29 cellular contexts compared by ENCODE assay signal in genomic region chr18:27143580-27144287, GRCh38. TPM values are rescaled to one million over a fixed set of nuclear protein-coding genes. Genes with fewer than 3 reads are reported as not detected.
DNase-seq lines count a peak whose midpoint lies in the region; ATAC-seq and TF ChIP-seq lines count a peak whose summit lies in the region.
"Had no signal": no experiment of that assay in that cellular context is flagged by ENCODE, and none has a peak within 500 bp of the region (broad histone marks: within the 10 kb centered on the region; RNA-seq: fewer than 3 reads in every experiment).

No MANE protein-coding gene starts in this region.

- 0 out of 2 replicates have a peak overlapping the region, but pooled peaks have one; percentile 54 for H3K4me2 ChIP-seq in GM23338
- H3K4me2 ChIP-seq in hepatocyte: peak overlapping the region; percentile 61
- H3K4me2 ChIP-seq: BLaER1 treated with 17β-estradiol and CSF1 and Interleukin-3, amounts not matched to agents 10 nM and 100 nM had no signal

- H2AFZ ChIP-seq in GM23338 (no peak overlapping the region), hepatocyte (no peak overlapping the region)

- H3K4me3 ChIP-seq in GM23338 (no peak overlapping the region), hepatocyte (no peak overlapping the region), lower leg skin (ENCODE audit: low read depth, poor library complexity, severe bottlenecking) (no peak overlapping the region)
- H3K4me3 ChIP-seq: BLaER1 treated with 17β-estradiol and CSF1 and Interleukin-3, amounts not matched to agents 10 nM and 100 nM; SJSA1; spleen; uterus had no signal

- no peak for TF ChIP-seq POLR2A in lower leg skin (IDR thresholded peaks at IDR 0.05)

- intact Hi-C loops in lower leg skin (cut with DNase I; ENCODE audit: low total_unique reads): no loop called here

- H3K27me3 Mint-ChIP-seq in GM23338 (ENCODE audit: insufficient read depth, low read depth, poor library complexity) (no peaks in the 10 kb centered on the region), progenitor cell of endocrine pancreas (no peaks in the 10 kb centered on the region), mesothelial cell of epicardium (ENCODE audit: low read depth) (no peaks in the 10 kb centered on the region)
- H3K27me3 Mint-ChIP-seq: activated CD4-positive, alpha-beta memory T cell treated with anti-CD3 and anti-CD28 coated beads for 36 hours; activated naive CD8-positive, alpha-beta T cell treated with anti-CD3 and anti-CD28 coated beads, Interleukin-2, amount 50 U/mL, for 24 hours; naive B cell; T-cell had no signal

- H3K4me1 Mint-ChIP-seq in GM23338: peaks cover 2% of the 10 kb centered on the region; the same call in 2 of the 3 replicates
- H3K4me1 Mint-ChIP-seq in progenitor cell of endocrine pancreas (ENCODE audit: low read depth): peaks cover 32% of the 10 kb centered on the region
- peaks cover 7% of the 10 kb centered on the region for H3K4me1 Mint-ChIP-seq in mesothelial cell of epicardium
- H3K4me1 Mint-ChIP-seq: activated naive CD8-positive, alpha-beta T cell treated with anti-CD3 and anti-CD28 coated beads, Interleukin-2, amount 50 U/mL, for 24 hours; brain; naive B cell; stimulated activated effector memory CD8-positive, alpha-beta T cell treated with anti-CD3 and anti-CD28 coated beads, Interleukin-12 subunit alpha, Interleukin-12 subunit beta, amount 100 ng/mL, for 72 hours; T-cell had no signal

- WGBS in hepatocyte (ENCODE audit: low lambda C conversion rate, missing lambda C conversion rate): 42% methylated on average over 10 of the region's 10 CpGs
- 56 to 62% methylated on average over 10 of the region's 10 CpGs for WGBS in lower leg skin, 2 donors

- H3K4me1 ChIP-seq in GM23338 (ENCODE audit: insufficient read depth): peaks cover 12% of the 10 kb centered on the region; the same call in 1 of the 2 replicates
- peaks cover 17% of the 10 kb centered on the region for H3K4me1 ChIP-seq in hepatocyte (ENCODE audit: insufficient read depth)
- H3K4me1 ChIP-seq: BLaER1 treated with 17β-estradiol and CSF1 and Interleukin-3, amounts not matched to agents 10 nM and 100 nM; SJSA1; spleen; uterus had no signal

- peaks cover 9% of the 10 kb centered on the region; the same call in 2 of the 3 replicates for H3K9me3 Mint-ChIP-seq in GM23338
- peaks cover 4% of the 10 kb centered on the region for H3K9me3 Mint-ChIP-seq in progenitor cell of endocrine pancreas (ENCODE audit: low read depth)
- H3K9me3 Mint-ChIP-seq in mesothelial cell of epicardium: peaks cover 7% of the 10 kb centered on the region

- no peaks in the 10 kb centered on the region for H3K79me2 ChIP-seq in GM23338 (replicated peaks; ENCODE audit: insufficient read depth)
- H3K79me2 ChIP-seq in hepatocyte: peaks cover 28% of the 10 kb centered on the region

- TF ChIP-seq CTCF in GM23338 (conservative IDR thresholded peaks at IDR 0.05; ENCODE audit: low read depth in 2 of 2) (no peak), hepatocyte (IDR thresholded peaks at IDR 0.05; ENCODE audit: poor library complexity) (no peak), progenitor cell of endocrine pancreas (IDR thresholded peaks at IDR 0.05; ENCODE audit: unreplicated experiment) (no peak), lower leg skin (IDR thresholded peaks at IDR 0.05) (no peak), mesothelial cell of epicardium (IDR thresholded peaks at IDR 0.05; ENCODE audit: unreplicated experiment) (no peak)

- H3K36me3 Mint-ChIP-seq in GM23338 (ENCODE audit: low read depth) (peaks cover 4% of the 10 kb centered on the region; the same call in 2 of the 3 replicates), progenitor cell of endocrine pancreas (ENCODE audit: insufficient read depth) (peaks cover 4% of the 10 kb centered on the region), mesothelial cell of epicardium (no peaks in the 10 kb centered on the region)
- H3K36me3 Mint-ChIP-seq: activated CD4-positive, alpha-beta memory T cell treated with anti-CD3 and anti-CD28 coated beads for 36 hours; brain; naive B cell; stimulated activated effector memory CD8-positive, alpha-beta T cell treated with anti-CD3 and anti-CD28 coated beads, Interleukin-12 subunit alpha, Interleukin-12 subunit beta, amount 100 ng/mL, for 72 hours; T-cell had no signal

- peak; percentile 37 for DNase-seq in GM23338 (ENCODE audit: low spot score)
- peak; percentile 29 for DNase-seq in astrocyte of the hippocampus (ENCODE audit: low read depth, low spot score)
- DNase-seq in hepatocyte (ENCODE audit: low spot score): peak; percentile 29
- no peak for DNase-seq in progenitor cell of endocrine pancreas (ENCODE audit: low spot score, unreplicated experiment)
- no peak for DNase-seq in NCI-H345 (lab: John Stamatoyannopoulos, UW)
- DNase-seq in lower leg skin (ENCODE audit: low spot score in 2 of 2): no peak
- DNase-seq in effector CD4-positive, alpha-beta T cell: no peak
- DNase-seq in mesothelial cell of epicardium (ENCODE audit: low spot score in 2 of 2, unreplicated experiment in 2 of 2): no peak
- DNase-seq: activated CD4-positive, alpha-beta memory T cell treated with anti-CD3 and anti-CD28 coated beads for 36 hours; activated effector memory CD4-positive, alpha-beta T cell treated with anti-CD3 and anti-CD28 coated beads, Interleukin-2, amount 50 U/mL, for 16 hours; activated naive CD8-positive, alpha-beta T cell treated with anti-CD3 and anti-CD28 coated beads, Interleukin-2, amount 50 U/mL, for 24 hours; DND-41; effector CD8-positive, alpha-beta T cell; erythroblast; naive B cell; NCI-H1417 treated with DMSO at 0.1 percent for 48 hours; NCI-H510A treated with DMSO at 0.1 percent for 48 hours; spleen; stimulated activated CD4-positive, alpha-beta T cell treated with anti-CD3 and anti-CD28 coated beads, Interleukin-2, amount 100 ng/mL, for 48 hours; T-cell; uterus had no signal

- no peaks in the 10 kb centered on the region for H3K27me3 ChIP-seq in GM23338 (ENCODE audit: insufficient read depth)
- H3K27me3 ChIP-seq in hepatocyte: no peaks in the 10 kb centered on the region
- H3K27me3 ChIP-seq: BLaER1 treated with 17β-estradiol and CSF1 and Interleukin-3, amounts not matched to agents 10 nM and 100 nM; SJSA1; spleen; uterus had no signal

- H3K9me2 ChIP-seq in GM23338 (ENCODE audit: insufficient read depth): no peaks in the 10 kb centered on the region
- no peaks in the 10 kb centered on the region for H3K9me2 ChIP-seq in hepatocyte (replicated peaks; ENCODE audit: insufficient read depth)

- ATAC-seq in GM23338: peak; percentile 91
- ATAC-seq: activated CD4-positive, CD25-positive, alpha-beta regulatory T cell treated with anti-CD3 and anti-CD28 coated beads, Interleukin-2, amount 50 U/mL, for 24 hours; activated naive CD8-positive, alpha-beta T cell treated with anti-CD3 and anti-CD28 coated beads, Interleukin-2, amount 50 U/mL, for 24 hours; Panc1; stimulated activated effector memory CD8-positive, alpha-beta T cell treated with anti-CD3 and anti-CD28 coated beads, Interleukin-12 subunit alpha, Interleukin-12 subunit beta, amount 100 ng/mL, for 72 hours; T-cell had no signal

- H4K20me1 ChIP-seq in GM23338 (replicated peaks; ENCODE audit: insufficient read depth): no peaks in the 10 kb centered on the region
- no peaks in the 10 kb centered on the region for H4K20me1 ChIP-seq in hepatocyte (ENCODE audit: insufficient read depth, poor library complexity, severe bottlenecking)
- H4K20me1 ChIP-seq: BLaER1 treated with 17β-estradiol and CSF1 and Interleukin-3, amounts not matched to agents 10 nM and 100 nM had no signal

- H3K4me3 Mint-ChIP-seq in GM23338: no peak overlapping the region
- H3K4me3 Mint-ChIP-seq in progenitor cell of endocrine pancreas (ENCODE audit: low read depth): peak overlapping the region; percentile 48
- no peak overlapping the region for H3K4me3 Mint-ChIP-seq in mesothelial cell of epicardium
- H3K4me3 Mint-ChIP-seq: activated CD4-positive, alpha-beta memory T cell treated with anti-CD3 and anti-CD28 coated beads for 36 hours; activated naive CD8-positive, alpha-beta T cell treated with anti-CD3 and anti-CD28 coated beads, Interleukin-2, amount 50 U/mL, for 24 hours; brain; naive B cell; stimulated activated effector memory CD8-positive, alpha-beta T cell treated with anti-CD3 and anti-CD28 coated beads, Interleukin-12 subunit alpha, Interleukin-12 subunit beta, amount 100 ng/mL, for 72 hours; T-cell had no signal

- no peak overlapping the region for H3K27ac Mint-ChIP-seq in GM23338
- H3K27ac Mint-ChIP-seq in progenitor cell of endocrine pancreas: peak overlapping the region; percentile 89
- no peak overlapping the region for H3K27ac Mint-ChIP-seq in mesothelial cell of epicardium
- H3K27ac Mint-ChIP-seq: activated CD4-positive, alpha-beta memory T cell treated with anti-CD3 and anti-CD28 coated beads for 36 hours; activated naive CD8-positive, alpha-beta T cell treated with anti-CD3 and anti-CD28 coated beads, Interleukin-2, amount 50 U/mL, for 24 hours; brain; naive B cell; stimulated activated effector memory CD8-positive, alpha-beta T cell treated with anti-CD3 and anti-CD28 coated beads, Interleukin-12 subunit alpha, Interleukin-12 subunit beta, amount 100 ng/mL, for 72 hours; T-cell had no signal

- H3K36me3 ChIP-seq in GM23338 (ENCODE audit: insufficient read depth): no peaks in the 10 kb centered on the region
- no peaks in the 10 kb centered on the region for H3K36me3 ChIP-seq in hepatocyte (replicated peaks; ENCODE audit: insufficient read depth, low read depth)
- H3K36me3 ChIP-seq: BLaER1 treated with 17β-estradiol and CSF1 and Interleukin-3, amounts not matched to agents 10 nM and 100 nM; SJSA1; spleen; uterus had no signal

- H3K9me3 ChIP-seq in hepatocyte (ENCODE audit: low read depth): no peaks in the 10 kb centered on the region
- H3K9me3 ChIP-seq: BLaER1 treated with 17β-estradiol and CSF1 and Interleukin-3, amounts not matched to agents 10 nM and 100 nM; SJSA1; uterus had no signal

- peak overlapping the region; percentile 75; the same call in 1 of the 2 replicates for H3K27ac ChIP-seq in GM23338 (ENCODE audit: low read depth)
- peak overlapping the region; percentile 44 for H3K27ac ChIP-seq in hepatocyte
- H3K27ac ChIP-seq: BLaER1 treated with 17β-estradiol and CSF1 and Interleukin-3, amounts not matched to agents 10 nM and 100 nM; SJSA1; spleen; uterus had no signal

- H3F3A ChIP-seq in GM23338 (replicated peaks; ENCODE audit: low read depth): no peaks in the 10 kb centered on the region

TF ChIP-seq in GM23338, 12 proteins besides CTCF, POLR2A, EP300 and RAD21 (continues in another document):
- no peak for TF ChIP-seq STAT1 (IDR thresholded peaks at IDR 0.05; ENCODE audit: unreplicated experiment)
- TF ChIP-seq JUNB (IDR thresholded peaks at IDR 0.05; ENCODE audit: unreplicated experiment): no peak
- TF ChIP-seq EZH2 (IDR thresholded peaks at IDR 0.05; ENCODE audit: low read depth, unreplicated experiment): no peak
- no peak for TF ChIP-seq CREB1 (CRISPR knock-in tag; IDR thresholded peaks at IDR 0.05; ENCODE audit: low read depth)
- TF ChIP-seq EZH2phosphoT487 (IDR thresholded peaks at IDR 0.05; ENCODE audit: unreplicated experiment): no peak

RNA-seq across cellular contexts. Expression of gene CHST9, which starts 41.4 kb away (rescaled TPM):
- total RNA-seq in GM23338 (2014; rRNA removed; shearing (Covaris generic)): 14.3 and 15.5 TPM in 2 replicates
- polyA plus RNA-seq in GM23338 (2016; fragmentation: Nextera tagmentation; extraction: Ambion mirVana) (13.8 and 16.8 TPM in 2 replicates), hepatocyte (9.8 and 11.0 TPM in 2 replicates)
- total RNA-seq in hepatocyte (30.6 and 32.7 TPM in 2 replicates), progenitor cell of endocrine pancreas (38.9 and 43.2 TPM in 2 replicates), lower leg skin (under 1 TPM in 3 of 4 donors, not detected in 1; 0.06 to 0.20 (median 0.08) TPM), mesothelial cell of epicardium (1.8 to 2.4 TPM (median 2.3 TPM) in 3 replicates)
- total RNA-seq: activated CD4-positive, alpha-beta memory T cell treated with anti-CD3 and anti-CD28 coated beads for 36 hours; fibroblast of villous mesenchyme; MCF 10A; SJSA1; T-cell had no signal

Comparison
In these comparisons a context has a peak if more than half of its experiments do, and no peak if none do; other contexts are left out.
1. DNase-seq: peak in GM23338 (single experiment), astrocyte of the hippocampus (single experiment) and hepatocyte (single experiment); none in progenitor cell of endocrine pancreas (single experiment), NCI-H345 (single experiment), lower leg skin (0 of 2), effector CD4-positive, alpha-beta T cell (single experiment) and mesothelial cell of epicardium (0 of 2).